ENCODE assay signal across 11 cellular contexts in genomic region chr2:66437055-66437454, GRCh38. TPM values are rescaled to one million over a fixed set of nuclear protein-coding genes. Genes with fewer than 3 reads are reported as not detected.
DNase-seq lines count a peak whose midpoint lies in the region; ATAC-seq and TF ChIP-seq lines count a peak whose summit lies in the region.
"Had no signal": no experiment of that assay in that cellular context is flagged by ENCODE, and none has a peak within 500 bp of the region (broad histone marks: within the 10 kb centered on the region; RNA-seq: fewer than 3 reads in every experiment).

No MANE protein-coding gene starts in this region.

- H3K27me3 ChIP-seq in lower lobe of right lung (ENCODE audit: low read depth) (peaks cover 44% of the 10 kb centered on the region), testis (no peaks in the 10 kb centered on the region)
- H3K27me3 ChIP-seq: SJCRH30 had no signal

- H3K9me3 ChIP-seq in lower lobe of right lung: no peaks in the 10 kb centered on the region
- H3K9me3 ChIP-seq in testis: no peaks in the 10 kb centered on the region
- H3K9me3 ChIP-seq: SJCRH30 had no signal

- ATAC-seq in lower lobe of right lung: no peak
- no peak for ATAC-seq in GM18517 (IDR thresholded peaks at IDR 0.05; ENCODE audit: unreplicated experiment)

- peaks cover 19% of the 10 kb centered on the region for H3K4me1 ChIP-seq in lower lobe of right lung
- H3K4me1 ChIP-seq in testis: no peaks in the 10 kb centered on the region
- H3K4me1 ChIP-seq: SJCRH30 had no signal

- H3K27ac ChIP-seq in lower lobe of right lung: peak overlapping the region; percentile 91
- peak overlapping the region; percentile 78 to 92 for H3K27ac ChIP-seq in testis
- H3K27ac ChIP-seq: 22Rv1, SJCRH30 had no signal

- TF ChIP-seq CTCF in cardiac fibroblast (IDR thresholded peaks at IDR 0.05; ENCODE audit: low read depth, low read length) (no peak), lower lobe of right lung (IDR thresholded peaks at IDR 0.05) (no peak), testis (IDR thresholded peaks at IDR 0.05) (no peak)

- peaks cover 11% of the 10 kb centered on the region for H3K36me3 ChIP-seq in lower lobe of right lung
- H3K36me3 ChIP-seq in testis (ENCODE audit: low read depth, missing control alignments): no peaks in the 10 kb centered on the region
- H3K36me3 ChIP-seq: SJCRH30 had no signal

- intact Hi-C loops in lower lobe of right lung (cut with DNase I) (no loop called here), testis (cut with DNase I; ENCODE audit: low total_unique reads) (loop anchor here (5.0 to 10.0 kb wide), 3 partner anchors 140 to 1208 kb away; no protein-coding TSS in a partner anchor)

- DNase-seq in DMS79 treated with DMSO at 0.1 percent for 48 hours (lab: John Stamatoyannopoulos, UW) (peak; percentile 25), DMS79 (lab: John Stamatoyannopoulos, UW) (no peak), cardiac fibroblast (ENCODE audit: low read depth in 2 of 2) (peak; percentile 33 to 49), lower lobe of right lung (no peak), testis (no peak), NCI-H2171 treated with DMSO at 0.1 percent for 48 hours (lab: John Stamatoyannopoulos, UW) (no peak), GOT3 (lab: John Stamatoyannopoulos, UW) (no peak)
- DNase-seq: activated CD8-positive, alpha-beta memory T cell treated with anti-CD3 and anti-CD28 coated beads, Interleukin-2, amount 50 U/mL, for 48 hours had no signal

- H3K4me3 ChIP-seq in cardiac fibroblast (replicated peaks in 1 of 2; ENCODE audit: low read depth in 2 of 2, low read length in 2 of 2): peak overlapping the region; percentile 83 to 90
- H3K4me3 ChIP-seq in lower lobe of right lung: peak overlapping the region; percentile 71
- peak overlapping the region; percentile 73 to 82 for H3K4me3 ChIP-seq in testis

- no peak for TF ChIP-seq POLR2A in testis (IDR thresholded peaks at IDR 0.05)

- 16 to 27% methylated on average over 8 of the region's 8 CpGs for WGBS in testis, 2 donors

RNA-seq across cellular contexts. Expression of gene MEIS1, which starts 2.1 kb away (rescaled TPM):
- total RNA-seq in lower lobe of right lung: 54.7 TPM
- 10 to 100 TPM; 10.8 to 13.8 TPM for total RNA-seq in testis
- 13.5 TPM for polyA plus RNA-seq in testis (ENCODE audit: insufficient read depth, low read depth, low replicate concordance)

Comparison
In these comparisons a context has a peak if more than half of its experiments do, and no peak if none do; other contexts are left out.
1. DNase-seq: peak in DMS79 treated with DMSO at 0.1 percent for 48 hours (single experiment) and cardiac fibroblast (2 of 2); none in DMS79 (single experiment), lower lobe of right lung (single experiment), testis (single experiment), NCI-H2171 treated with DMSO at 0.1 percent for 48 hours (single experiment) and GOT3 (single experiment).
2. Peak in every context shown above with its lines, with median percentiles within 50 percentile points of each other: H3K4me3 ChIP-seq.